Comparison of ENCODE assay signal across 12 cellular contexts in genomic region chr6:11411592-11411991, GRCh38.
DNase-seq lines count a peak whose midpoint lies in the region; ATAC-seq and TF ChIP-seq lines count a peak whose summit lies in the region.
"Had no signal": no experiment of that assay in that cellular context is flagged by ENCODE, and none has a peak within 500 bp of the region (broad histone marks: within the 10 kb centered on the region; RNA-seq: fewer than 3 reads in every experiment).

No MANE protein-coding gene starts in this region.

- no peak overlapping the region for H3K27ac ChIP-seq in SU-DHL-6 (ENCODE audit: low read depth, low read length)
- H3K27ac ChIP-seq in spleen, result peak overlapping the region in 5 of 8 donors; percentile 21 to 57 (median 34)
- no peak overlapping the region for H3K27ac ChIP-seq in CD4-positive, alpha-beta memory T cell (ENCODE audit: low read depth, low read length)

- peaks cover 10 to 48% (median 24%) of the 10 kb centered on the region in 6 donors for H3K4me1 ChIP-seq in spleen
- peaks cover 34% of the 10 kb centered on the region for H3K4me1 ChIP-seq in CD4-positive, alpha-beta memory T cell (ENCODE audit: insufficient read depth, low read length)

- no peak overlapping the region for H3K4me3 ChIP-seq in SU-DHL-6 (ENCODE audit: insufficient read depth, low read length, poor library complexity, severe bottlenecking)
- no peak overlapping the region for H3K4me3 ChIP-seq in spleen
- no peak overlapping the region for H3K4me3 ChIP-seq in CD4-positive, alpha-beta memory T cell (ENCODE audit: low read length in 2 of 2)

- H3K9me2 ChIP-seq in SU-DHL-6 (replicated peaks; ENCODE audit: insufficient read depth, low read length), result no peaks in the 10 kb centered on the region

- H3K27ac Mint-ChIP-seq in T-helper 2 cell treated with Interferon-gamma antibody and Interleukin-4, amounts not matched to agents 5 μg/mL and 100 μg/mL, for 36 hours, result peak overlapping the region; percentile 82
- H3K27ac Mint-ChIP-seq in dendritic cell treated with granulocyte-macrophage colony-stimulating factor and Interleukin-4, amounts not matched to agents 40 ng/mL and 50 ng/mL, for 4 days, result peak overlapping the region; percentile 43
- H3K27ac Mint-ChIP-seq in CD4-positive, alpha-beta memory T cell, result peak overlapping the region in 3 of 7 donors; percentile 6 to 70 (median 30)

- H4K20me1 ChIP-seq in SU-DHL-6 (ENCODE audit: low read depth, low read length), result no peaks in the 10 kb centered on the region

- no peaks in the 10 kb centered on the region for H3K79me2 ChIP-seq in SU-DHL-6 (ENCODE audit: insufficient read depth, low read length)

- H3K36me3 Mint-ChIP-seq in T-helper 2 cell treated with Interferon-gamma antibody and Interleukin-4, amounts not matched to agents 5 μg/mL and 100 μg/mL, for 36 hours (ENCODE audit: low read depth), result no peaks in the 10 kb centered on the region
- no peaks in the 10 kb centered on the region for H3K36me3 Mint-ChIP-seq in dendritic cell treated with granulocyte-macrophage colony-stimulating factor and Interleukin-4, amounts not matched to agents 40 ng/mL and 50 ng/mL, for 4 days (ENCODE audit: low read depth)
- H3K36me3 Mint-ChIP-seq in CD4-positive, alpha-beta memory T cell, result no peaks in the 10 kb centered on the region

- H3K27me3 ChIP-seq in SU-DHL-6 (ENCODE audit: low read length) (no peaks in the 10 kb centered on the region), spleen (replicated peaks in 1 of 7) (no peaks in the 10 kb centered on the region)
- H3K27me3 ChIP-seq in CD4-positive, alpha-beta memory T cell (ENCODE audit: insufficient read depth, low read length), result no peaks in the 10 kb centered on the region

- peak overlapping the region; percentile 54 for H3K4me3 Mint-ChIP-seq in T-helper 2 cell treated with Interferon-gamma antibody and Interleukin-4, amounts not matched to agents 5 μg/mL and 100 μg/mL, for 36 hours
- no peak overlapping the region for H3K4me3 Mint-ChIP-seq in dendritic cell treated with granulocyte-macrophage colony-stimulating factor and Interleukin-4, amounts not matched to agents 40 ng/mL and 50 ng/mL, for 4 days
- H3K4me3 Mint-ChIP-seq in CD4-positive, alpha-beta memory T cell, result peak overlapping the region in 4 of 8 donors; percentile 30 to 56 (median 51)

- CTCF ChIA-PET in CD4-positive, alpha-beta memory T cell (lab: Charles Lee; ENCODE audit: partially characterized antibody), result no interaction called here

- no peaks in the 10 kb centered on the region for H3K27me3 Mint-ChIP-seq in T-helper 2 cell treated with Interferon-gamma antibody and Interleukin-4, amounts not matched to agents 5 μg/mL and 100 μg/mL, for 36 hours (ENCODE audit: low read depth)
- H3K27me3 Mint-ChIP-seq in dendritic cell treated with granulocyte-macrophage colony-stimulating factor and Interleukin-4, amounts not matched to agents 40 ng/mL and 50 ng/mL, for 4 days, result peaks cover 16% of the 10 kb centered on the region
- no peaks in the 10 kb centered on the region for H3K27me3 Mint-ChIP-seq in CD4-positive, alpha-beta memory T cell

- H3F3A ChIP-seq in SU-DHL-6 (ENCODE audit: insufficient read depth), result 0 out of 2 replicates have a peak, but pooled peaks cover 3% of the 10 kb centered on the region

- 73 to 86% (median 77%) methylated on average over 3 of the region's 3 CpGs for WGBS in spleen, 5 donors

- no peak overlapping the region for H3K4me2 ChIP-seq in SU-DHL-6 (ENCODE audit: low read depth, low read length, poor library complexity, severe bottlenecking)

- TF ChIP-seq CTCF in SU-DHL-6 (IDR thresholded peaks at IDR 0.05; ENCODE audit: insufficient read depth, low read length, poor library complexity, severe bottlenecking) (no peak), spleen (IDR thresholded peaks at IDR 0.05 in 8 of 11, conservative IDR thresholded peaks at IDR 0.05 in 3 of 11) (no peak)

- peak overlapping the region; percentile 13 for H2AFZ ChIP-seq in SU-DHL-6 (ENCODE audit: low read depth, low read length, severe bottlenecking)

- DNase-seq in T-helper 2 cell treated with Interferon-gamma antibody and Interleukin-4, amounts not matched to agents 5 μg/mL and 100 μg/mL, for 36 hours (ENCODE audit: low spot score), result no peak
- DNase-seq in T-helper 2 cell, result no peak
- no peak for DNase-seq in spleen
- no peak for DNase-seq in NCI-H446 treated with DMSO at 0.1 percent for 48 hours (lab: John Stamatoyannopoulos, UW)
- no peak for DNase-seq in CD4-positive, alpha-beta memory T cell
- DNase-seq: activated T-cell treated with anti-CD3 and anti-CD28 coated beads for 4 hours; GDM1; NCI-H2171; stimulated activated CD4-positive, alpha-beta T cell treated with anti-CD3 and anti-CD28 coated beads, Interleukin-2, amount 100 ng/mL, for 48 hours had no signal

- no peaks in the 10 kb centered on the region for H3K36me3 ChIP-seq in SU-DHL-6 (ENCODE audit: low read length)
- H3K36me3 ChIP-seq in spleen, result no peaks in the 10 kb centered on the region
- no peaks in the 10 kb centered on the region for H3K36me3 ChIP-seq in CD4-positive, alpha-beta memory T cell (ENCODE audit: insufficient read depth, low read length)

- intact Hi-C loops in dendritic cell treated with granulocyte-macrophage colony-stimulating factor and Interleukin-4, amounts not matched to agents 40 ng/mL and 50 ng/mL, for 4 days (cut with micrococcal nuclease), result no loop called here
- intact Hi-C loops in spleen (cut with DNase I; ENCODE audit: low total_unique reads), result no loop called here
- intact Hi-C loops in CD4-positive, alpha-beta memory T cell (cut with micrococcal nuclease), result loop anchor here (10.0 kb wide), 1 partner anchor 47 kb away; no protein-coding TSS in a partner anchor

- peaks cover 47% of the 10 kb centered on the region for H3K4me1 Mint-ChIP-seq in T-helper 2 cell treated with Interferon-gamma antibody and Interleukin-4, amounts not matched to agents 5 μg/mL and 100 μg/mL, for 36 hours (ENCODE audit: low read depth)
- H3K4me1 Mint-ChIP-seq in dendritic cell treated with granulocyte-macrophage colony-stimulating factor and Interleukin-4, amounts not matched to agents 40 ng/mL and 50 ng/mL, for 4 days (ENCODE audit: low read depth), result peaks cover 35% of the 10 kb centered on the region
- peaks cover 19 to 37% (median 25%) of the 10 kb centered on the region in 4 donors for H3K4me1 Mint-ChIP-seq in CD4-positive, alpha-beta memory T cell

- no peak for ATAC-seq in GM21529 (IDR thresholded peaks at IDR 0.05; ENCODE audit: unreplicated experiment)

- H3K9me3 Mint-ChIP-seq in T-helper 2 cell treated with Interferon-gamma antibody and Interleukin-4, amounts not matched to agents 5 μg/mL and 100 μg/mL, for 36 hours, result peaks cover 3% of the 10 kb centered on the region
- H3K9me3 Mint-ChIP-seq in dendritic cell treated with granulocyte-macrophage colony-stimulating factor and Interleukin-4, amounts not matched to agents 40 ng/mL and 50 ng/mL, for 4 days, result peaks cover 6% of the 10 kb centered on the region
- H3K9me3 Mint-ChIP-seq in CD4-positive, alpha-beta memory T cell, result peaks cover 0 to 1% (median 0%) of the 10 kb centered on the region in 8 donors

- H3K9me3 ChIP-seq in SU-DHL-6 (ENCODE audit: insufficient read depth, low read length) (no peaks in the 10 kb centered on the region), spleen (peaks cover 0 to 4% (median 0%) of the 10 kb centered on the region in 8 donors)
- no peaks in the 10 kb centered on the region for H3K9me3 ChIP-seq in CD4-positive, alpha-beta memory T cell (ENCODE audit: control insufficient read depth in 1 of 2, low read length in 2 of 2)

- POLR2A ChIA-PET in CD4-positive, alpha-beta memory T cell (lab: Charles Lee; ENCODE audit: partially characterized antibody), result interaction anchor here (1.0 kb wide), 1 partner anchor 30 kb away, joined by 4 read pairs; no protein-coding TSS in a partner anchor

- no peak overlapping the region for H3K9ac ChIP-seq in SU-DHL-6 (ENCODE audit: low read length)

- no peak for TF ChIP-seq POLR2A in spleen (IDR thresholded peaks at IDR 0.05)

Comparison
In these comparisons a context has a peak if more than half of its experiments do, and no peak if none do; other contexts are left out.
1. H3K27ac ChIP-seq: peak in spleen (5 of 8); none in SU-DHL-6 (single experiment) and CD4-positive, alpha-beta memory T cell (single experiment).